In genomic region chrX:55389376-55389775, GRCh38 we compare ENCODE assay signal across 34 cellular contexts.
"Had no signal": no experiment of that assay in that cellular context is flagged by ENCODE, and none has a peak within 500 bp of the region (broad histone marks: within the 10 kb centered on the region; RNA-seq: fewer than 3 reads in every experiment).

No MANE protein-coding gene starts in this region.

- DNase-seq: Karpas-422, Kasumi-1, MG63, MM.1S, MV-4-11, NCI-H1048, NCI-H1092, NCI-H1092 treated with DMSO at 0.1 percent for 48 hours, NCI-H1105, NCI-H1105 treated with DMSO at 0.1 percent for 48 hours, NCI-H1417, NCI-H1417 treated with DMSO at 0.1 percent for 48 hours, NCI-H1436, NCI-H1436 treated with DMSO at 0.1 percent for 48 hours, NCI-H146, NCI-H1694, NCI-H1694 treated with DMSO at 0.1 percent for 48 hours, NCI-H187, NCI-H187 treated with DMSO at 0.1 percent for 48 hours, NCI-H1930, NCI-H2029, NCI-H2029 treated with DMSO at 0.1 percent for 48 hours, NCI-H2081, NCI-H2081 treated with DMSO at 0.1 percent for 48 hours, NCI-H2107, NCI-H2171, NCI-H2171 treated with DMSO at 0.1 percent for 48 hours, NCI-H2227 treated with DMSO at 0.1 percent for 48 hours, NCI-H226, NCI-H345, NCI-H446, NCI-H446 treated with DMSO at 0.1 percent for 48 hours, NCI-H510A, NCI-H510A treated with DMSO at 0.1 percent for 48 hours had no signal
